In genomic region chr12:95473440-95473946, GRCh38 we compare ENCODE assay signal across 8 cellular contexts. TPM values are rescaled to one million over a fixed set of nuclear protein-coding genes. Genes with fewer than 3 reads are reported as not detected.
A peak's percentile ranks its signal among the peaks of the same experiment; 100 is the strongest.
DNase-seq lines count a peak whose midpoint lies in the region; ATAC-seq, FAIRE-seq and TF ChIP-seq lines count a peak whose summit lies in the region.

No MANE protein-coding gene starts in this region.

- H3K9me3 ChIP-seq in pancreas: no peaks in the 10 kb centered on the region

- peak; percentile 10 for ATAC-seq in GM18873 (IDR thresholded peaks at IDR 0.05; ENCODE audit: low FRiP score, unreplicated experiment)
- peak; percentile 31 for ATAC-seq in HG03103 (IDR thresholded peaks at IDR 0.05; ENCODE audit: low read depth, unreplicated experiment)
- peak; percentile 82 for ATAC-seq in Right ventricle myocardium superior (ENCODE audit: poor library complexity)
- ATAC-seq in pancreas: peak; percentile 54 to 79 (median 71)

- no peaks in the 10 kb centered on the region for H3K9me3 Mint-ChIP-seq in CD14-positive monocyte
- no peaks in the 10 kb centered on the region for H3K9me3 Mint-ChIP-seq in activated naive CD8-positive, alpha-beta T cell (ENCODE audit: low read depth)

- peak overlapping the region; percentile 73 to 99 (median 92) for H3K27ac ChIP-seq in pancreas

- H3K27ac Mint-ChIP-seq in CD14-positive monocyte: peak overlapping the region; percentile 97 to 100 (median 98)
- H3K27ac Mint-ChIP-seq in activated naive CD8-positive, alpha-beta T cell: peak overlapping the region; percentile 100

- intact Hi-C loops in CD14-positive monocyte (cut with micrococcal nuclease) (no loop called here), Right ventricle myocardium superior (cut with DNase I) (loop anchor here (5.0 kb wide), 1 partner anchor 86 kb away; no protein-coding TSS in a partner anchor), pancreas (cut with DNase I) (no loop called here)

- peaks cover 0 to 4% (median 3%) of the 10 kb centered on the region in 3 donors for H3K27me3 Mint-ChIP-seq in CD14-positive monocyte (ENCODE audit: low read depth in 3 of 3)
- no peaks in the 10 kb centered on the region for H3K27me3 Mint-ChIP-seq in activated naive CD8-positive, alpha-beta T cell

- WGBS in pancreas, 2 donors: 0% methylated on average over 25 of the region's 25 CpGs

- DNase-seq in CD14-positive monocyte (ENCODE audit: low spot score): no peak
- DNase-seq in NCI-H748 treated with DMSO at 0.1 percent for 48 hours (lab: John Stamatoyannopoulos, UW): peak; percentile 57
- no peak for DNase-seq in Right ventricle myocardium superior
- peak in 3 of 6 donors; percentile 12 to 51 (median 41) for DNase-seq in pancreas
- DNase-seq in GF-D8 (lab: John Stamatoyannopoulos, UW): no peak

- H3K4me3 ChIP-seq in pancreas: peak overlapping the region; percentile 75 to 98 (median 82)

- peaks cover 32% of the 10 kb centered on the region for H3K4me1 Mint-ChIP-seq in CD14-positive monocyte
- H3K4me1 Mint-ChIP-seq in activated naive CD8-positive, alpha-beta T cell (ENCODE audit: low read depth): peaks cover 44% of the 10 kb centered on the region

- H3K4me1 ChIP-seq in pancreas: peaks cover 4 to 15% (median 6%) of the 10 kb centered on the region in 3 donors

- H3K27me3 ChIP-seq in pancreas: no peaks in the 10 kb centered on the region

- peaks cover 0 to 15% (median 0%) of the 10 kb centered on the region in 3 donors for H3K36me3 ChIP-seq in pancreas

- TF ChIP-seq CTCF in CD14-positive monocyte (IDR thresholded peaks at IDR 0.05) (no peak), pancreas (IDR thresholded peaks at IDR 0.05) (no peak)

- H3K36me3 Mint-ChIP-seq in CD14-positive monocyte: peaks cover 22 to 27% of the 10 kb centered on the region in 2 donors
- H3K36me3 Mint-ChIP-seq in activated naive CD8-positive, alpha-beta T cell: peaks cover 15% of the 10 kb centered on the region

- no peak for FAIRE-seq in pancreas (lab: Jason Lieb, UNC)

- H3K4me3 Mint-ChIP-seq in CD14-positive monocyte: peak overlapping the region; percentile 100
- H3K4me3 Mint-ChIP-seq in activated naive CD8-positive, alpha-beta T cell: peak overlapping the region; percentile 100

RNA-seq across cellular contexts. Expression of gene METAP2, which starts 0.5 kb away (rescaled TPM):
- polyA plus RNA-seq in CD14-positive monocyte (10 to 100 TPM; 19.9 to 26.0 TPM), pancreas (10 to 100 TPM; 22.4 to 57.2 TPM)
- total RNA-seq in Right ventricle myocardium superior (51.4 TPM), pancreas (10 to 100 TPM; 29.8 to 43.5 (median 31.6) TPM)

Comparison
In these comparisons a context has a peak if more than half of its experiments do, and no peak if none do; other contexts are left out.
1. ATAC-seq: peak in every context shown above with its lines; median percentile 82 in Right ventricle myocardium superior; 71 in pancreas; 31 in HG03103; 10 in GM18873.